Comparison of ENCODE assay signal across 10 cellular contexts in genomic region chr10:90930070-90930837, GRCh38. TPM values are rescaled to one million over a fixed set of nuclear protein-coding genes. Genes with fewer than 3 reads are reported as not detected.
DNase-seq lines count a peak whose midpoint lies in the region; ATAC-seq, FAIRE-seq and TF ChIP-seq lines count a peak whose summit lies in the region.
"Had no signal": no experiment of that assay in that cellular context is flagged by ENCODE, and none has a peak within 500 bp of the region (broad histone marks: within the 10 kb centered on the region; RNA-seq: fewer than 3 reads in every experiment).

No MANE protein-coding gene starts in this region.

- H3K27me3 Mint-ChIP-seq in astrocyte (ENCODE audit: low read depth, unreplicated experiment): no peaks in the 10 kb centered on the region
- H3K27me3 Mint-ChIP-seq in effector memory CD8-positive, alpha-beta T cell: peaks cover 51 to 56% of the 10 kb centered on the region in 2 donors
- H3K27me3 Mint-ChIP-seq: dendritic cell treated with granulocyte-macrophage colony-stimulating factor and Interleukin-4, amounts not matched to agents 40 ng/mL and 50 ng/mL, for 4 days had no signal

- H3K4me1 ChIP-seq in astrocyte (ENCODE audit: insufficient read depth, low read length) (peaks cover 29% of the 10 kb centered on the region), testis (peaks cover 18% of the 10 kb centered on the region)
- H3K4me1 ChIP-seq in effector memory CD4-positive, alpha-beta T cell (ENCODE audit: control insufficient read depth, insufficient read depth, low read length, poor library complexity, severe bottlenecking): no peaks in the 10 kb centered on the region

- no peaks in the 10 kb centered on the region for H3K9me3 Mint-ChIP-seq in astrocyte (ENCODE audit: unreplicated experiment)
- H3K9me3 Mint-ChIP-seq in effector memory CD8-positive, alpha-beta T cell: no peaks in the 10 kb centered on the region
- H3K9me3 Mint-ChIP-seq: dendritic cell treated with granulocyte-macrophage colony-stimulating factor and Interleukin-4, amounts not matched to agents 40 ng/mL and 50 ng/mL, for 4 days; T-cell had no signal

- no peak for TF ChIP-seq CTCF in astrocyte (IDR thresholded peaks at IDR 0.05; ENCODE audit: insufficient read depth, low read depth, low read length)
- TF ChIP-seq CTCF in testis (IDR thresholded peaks at IDR 0.05): no peak

- H3K9ac ChIP-seq in astrocyte (ENCODE audit: low read length): peak overlapping the region; percentile 66

- no peaks in the 10 kb centered on the region for H3K27me3 ChIP-seq in astrocyte (ENCODE audit: insufficient read depth, low read length)
- no peaks in the 10 kb centered on the region for H3K27me3 ChIP-seq in testis
- no peaks in the 10 kb centered on the region for H3K27me3 ChIP-seq in effector memory CD4-positive, alpha-beta T cell (replicated peaks; ENCODE audit: control insufficient read depth, insufficient read depth, low read length, poor library complexity, severe bottlenecking)

- no peak overlapping the region for H2AFZ ChIP-seq in astrocyte (ENCODE audit: low read depth, low read length)

- H3K4me2 ChIP-seq in astrocyte (ENCODE audit: low read length): peak overlapping the region; percentile 71

- H3K36me3 ChIP-seq in astrocyte (ENCODE audit: insufficient read depth, low read length): no peaks in the 10 kb centered on the region
- no peaks in the 10 kb centered on the region for H3K36me3 ChIP-seq in testis (ENCODE audit: low read depth, missing control alignments)
- no peaks in the 10 kb centered on the region for H3K36me3 ChIP-seq in effector memory CD4-positive, alpha-beta T cell (ENCODE audit: control insufficient read depth, insufficient read depth, low read length)

- peak overlapping the region; percentile 81 for H3K27ac ChIP-seq in astrocyte (ENCODE audit: low read depth, low read length)
- peak overlapping the region; percentile 53 to 84 for H3K27ac ChIP-seq in testis
- H3K27ac ChIP-seq in effector memory CD4-positive, alpha-beta T cell (ENCODE audit: insufficient read depth, low read length, poor library complexity, severe bottlenecking): no peak overlapping the region

- peaks cover 66% of the 10 kb centered on the region for H3K4me1 Mint-ChIP-seq in astrocyte (ENCODE audit: low read depth, unreplicated experiment)
- no peaks in the 10 kb centered on the region for H3K4me1 Mint-ChIP-seq in effector memory CD8-positive, alpha-beta T cell (ENCODE audit: low read depth in 2 of 2)
- H3K4me1 Mint-ChIP-seq: T-cell had no signal

- H3K27ac Mint-ChIP-seq in astrocyte (ENCODE audit: unreplicated experiment): peak overlapping the region; percentile 97
- no peak overlapping the region for H3K27ac Mint-ChIP-seq in effector memory CD8-positive, alpha-beta T cell
- H3K27ac Mint-ChIP-seq: dendritic cell treated with granulocyte-macrophage colony-stimulating factor and Interleukin-4, amounts not matched to agents 40 ng/mL and 50 ng/mL, for 4 days; T-cell had no signal

- H3K4me3 ChIP-seq in astrocyte (ENCODE audit: insufficient read depth, low read depth, low read length): peak overlapping the region; percentile 27
- H3K4me3 ChIP-seq in testis: no peak overlapping the region
- no peak overlapping the region for H3K4me3 ChIP-seq in effector memory CD4-positive, alpha-beta T cell (ENCODE audit: insufficient read depth, low read depth, low read length, poor library complexity, severe bottlenecking)

- no peaks in the 10 kb centered on the region for H4K20me1 ChIP-seq in astrocyte (ENCODE audit: insufficient read depth, low read length)

- H3K9me3 ChIP-seq in astrocyte (ENCODE audit: insufficient read depth, low read depth, low read length) (no peaks in the 10 kb centered on the region), testis (no peaks in the 10 kb centered on the region)
- no peaks in the 10 kb centered on the region for H3K9me3 ChIP-seq in effector memory CD4-positive, alpha-beta T cell (ENCODE audit: control insufficient read depth, low read length)

- WGBS in testis, 2 donors: 34 to 43% methylated on average over 5 of the region's 5 CpGs

- peak; percentile 34 for FAIRE-seq in astrocyte (lab: Jason Lieb, UNC)

- no peak for ATAC-seq in effector memory CD8-positive, alpha-beta T cell (replicated peaks)
- ATAC-seq in GM21576 (IDR thresholded peaks at IDR 0.05; ENCODE audit: unreplicated experiment): no peak
- no peak for ATAC-seq in left colon
- ATAC-seq: T-cell had no signal

- no peaks in the 10 kb centered on the region for H3K79me2 ChIP-seq in astrocyte (ENCODE audit: insufficient read depth, low read length)

- DNase-seq in HS-27A (ENCODE audit: low read depth): peak; percentile 75
- peak; percentile 87 for DNase-seq in astrocyte (ENCODE audit: low read depth)
- DNase-seq in islet precursor cell: peak; percentile 95
- DNase-seq in testis: peak; percentile 41
- DNase-seq in effector memory CD8-positive, alpha-beta T cell: no peak
- no peak for DNase-seq in left colon
- no peak for DNase-seq in effector memory CD4-positive, alpha-beta T cell
- DNase-seq: T-cell had no signal

- no peak for TF ChIP-seq POLR2A in testis (IDR thresholded peaks at IDR 0.05)

- no peaks in the 10 kb centered on the region for H3K36me3 Mint-ChIP-seq in astrocyte (ENCODE audit: low read depth, unreplicated experiment)
- no peaks in the 10 kb centered on the region for H3K36me3 Mint-ChIP-seq in effector memory CD8-positive, alpha-beta T cell (ENCODE audit: insufficient read depth)
- H3K36me3 Mint-ChIP-seq: T-cell had no signal

- intact Hi-C loops in testis (cut with DNase I; ENCODE audit: low total_unique reads) (no loop called here), left colon (cut with DNase I, micrococcal nuclease) (no loop called here)

- peak overlapping the region; percentile 66 for H3K4me3 Mint-ChIP-seq in astrocyte (ENCODE audit: unreplicated experiment)
- H3K4me3 Mint-ChIP-seq in effector memory CD8-positive, alpha-beta T cell: no peak overlapping the region
- H3K4me3 Mint-ChIP-seq: dendritic cell treated with granulocyte-macrophage colony-stimulating factor and Interleukin-4, amounts not matched to agents 40 ng/mL and 50 ng/mL, for 4 days; T-cell had no signal

RNA-seq across cellular contexts. Expression of gene ANKRD1, which starts 9.4 kb away (rescaled TPM):
- total RNA-seq in astrocyte (841 and 913 TPM in 2 replicates), testis (under 1 TPM in 1 of 2 donors, not detected in 1; 0.19 TPM), left colon (not detected)
- 2.1 TPM for polyA plus RNA-seq in testis (ENCODE audit: insufficient read depth, low read depth, low replicate concordance)
- total RNA-seq: T-cell had no signal

RNA-seq across cellular contexts. Expression of gene RPP30, which starts 58.5 kb away (rescaled TPM):
- 24.9 and 32.0 TPM in 2 replicates for total RNA-seq in astrocyte
- 10 to 100 TPM; 55.7 to 57.5 TPM for total RNA-seq in testis
- polyA plus RNA-seq in testis (ENCODE audit: insufficient read depth, low read depth, low replicate concordance): 62.6 TPM
- total RNA-seq in left colon: 10 to 100 TPM; 19.4 to 20.4 TPM

Comparison
In these comparisons a context has a peak if more than half of its experiments do, and no peak if none do; other contexts are left out.
1. DNase-seq: peak in HS-27A (single experiment), astrocyte (single experiment), islet precursor cell (single experiment) and testis (single experiment); none in effector memory CD8-positive, alpha-beta T cell (0 of 3), left colon (0 of 2) and effector memory CD4-positive, alpha-beta T cell (0 of 3).
2. RNA of gene ANKRD1, which starts 9.4 kb away (total RNA-seq): 841 to 913 TPM in astrocyte; 0.19 TPM in testis and not detected in left colon; every median in the first group is over 100 times any median in the second.